8 cellular contexts compared by ENCODE assay signal in genomic region chr9:107484117-107484723, GRCh38. TPM values are rescaled to one million over a fixed set of nuclear protein-coding genes. Genes with fewer than 3 reads are reported as not detected.
DNase-seq lines count a peak whose midpoint lies in the region; ATAC-seq, FAIRE-seq and TF ChIP-seq lines count a peak whose summit lies in the region.

No MANE protein-coding gene starts in this region.

- TF ChIP-seq CTCF in BE2C (IDR thresholded peaks at IDR 0.05; ENCODE audit: low read depth, low read length) (peak; percentile 70), SK-N-SH (IDR thresholded peaks at IDR 0.05) (peak; percentile 78), psoas muscle (IDR thresholded peaks at IDR 0.05) (peak; percentile 63)

- 48% methylated on average over 4 of the region's 4 CpGs for WGBS in SK-N-SH (ENCODE audit: low lambda C conversion rate)
- WGBS in psoas muscle, 3 donors, result 44 to 49% (median 47%) methylated on average over 4 of the region's 4 CpGs

- H3K27me3 ChIP-seq in BE2C (peaks cover 26% of the 10 kb centered on the region), SK-N-SH (ENCODE audit: insufficient read depth) (peaks cover 32% of the 10 kb centered on the region), psoas muscle (ENCODE audit: insufficient read depth in 3 of 3, low read length in 2 of 3) (no peaks in the 10 kb centered on the region)

- H3K9me2 ChIP-seq in SK-N-SH, result no peaks in the 10 kb centered on the region

- intact Hi-C loops in psoas muscle (cut with DNase I), result loop anchor here (2.0 to 10.0 kb wide), 4 partner anchors 671 to 1083 kb away; no protein-coding TSS in a partner anchor

- no peak for TF ChIP-seq EP300 in SK-N-SH (IDR thresholded peaks at IDR 0.05; ENCODE audit: borderline replicate concordance in 1 of 2, low read depth in 1 of 2, low read length in 1 of 2)

- POLR2A ChIA-PET in SK-N-SH (lab: Yijun Ruan, JAX), result no interaction called here

- ATAC-seq in GM19463 (IDR thresholded peaks at IDR 0.05; ENCODE audit: unreplicated experiment) (peak; percentile 54), psoas muscle (peak; percentile 60 to 77 (median 71)), HG02588 (IDR thresholded peaks at IDR 0.05; ENCODE audit: unreplicated experiment) (no peak)

- no peak for FAIRE-seq in GM19239 (lab: Jason Lieb, UNC)

- H2AFZ ChIP-seq in SK-N-SH (ENCODE audit: low read depth), result no peak overlapping the region

- CTCF ChIA-PET in SK-N-SH (lab: Yijun Ruan, JAX), result interaction anchor here (0.7 to 1.7 kb wide), 10 partner anchors 8 to 1278 kb away, joined by 3 to 13 read pairs (median 4); no protein-coding TSS in a partner anchor

- TF ChIP-seq RAD21 in SK-N-SH (IDR thresholded peaks at IDR 0.05; ENCODE audit: low read length), result peak; percentile 77

- no peaks in the 10 kb centered on the region for H3K9me3 ChIP-seq in BE2C
- no peaks in the 10 kb centered on the region for H3K9me3 ChIP-seq in SK-N-SH
- H3K9me3 ChIP-seq in psoas muscle, result no peaks in the 10 kb centered on the region

- no peak overlapping the region for H3K9ac ChIP-seq in SK-N-SH

- no peaks in the 10 kb centered on the region for H3K79me2 ChIP-seq in SK-N-SH (ENCODE audit: insufficient read depth)

- H3K36me3 ChIP-seq in BE2C (no peaks in the 10 kb centered on the region), SK-N-SH (replicated peaks in 1 of 2; ENCODE audit: control insufficient read depth in 1 of 2, insufficient read depth in 2 of 2, low read length in 1 of 2) (no peaks in the 10 kb centered on the region), psoas muscle (ENCODE audit: insufficient read depth in 1 of 2, low read depth in 1 of 2) (peaks cover 0 to 34% of the 10 kb centered on the region in 2 donors)

- H4K20me1 ChIP-seq in SK-N-SH (ENCODE audit: insufficient read depth), result 0 out of 2 replicates have a peak, but pooled peaks cover 4% of the 10 kb centered on the region

- H3K4me1 ChIP-seq in BE2C (no peaks in the 10 kb centered on the region), SK-N-SH (ENCODE audit: control insufficient read depth in 1 of 2, insufficient read depth in 2 of 2, low read depth in 1 of 2, low read length in 1 of 2) (peaks cover 0 to 5% of the 10 kb centered on the region in 2 experiments; a peak in 1 of 4 replicates), psoas muscle (peaks cover 26% of the 10 kb centered on the region)

- no peak overlapping the region for H3K4me3 ChIP-seq in BE2C (ENCODE audit: low read depth, low read length)
- no peak overlapping the region; a peak in 1 of 4 replicates for H3K4me3 ChIP-seq in SK-N-SH (ENCODE audit: low read depth in 2 of 2, low read length in 1 of 2)
- peak overlapping the region; percentile 94 for H3K4me3 ChIP-seq in psoas muscle

- H3K4me2 ChIP-seq in SK-N-SH, result no peak overlapping the region

- H3K27ac ChIP-seq in SK-N-SH (ENCODE audit: low read depth in 2 of 2, low read length in 1 of 2) (no peak overlapping the region), psoas muscle (peak overlapping the region; percentile 19)

- DNase-seq in BE2C (peak; percentile 28), NAMALWA (ENCODE audit: low spot score) (peak; percentile 58), SK-N-SH (peak; percentile 52), foreskin melanocyte (peak; percentile 60), psoas muscle (no peak), GM19239 (ENCODE audit: insufficient read length, low spot score) (no peak)

- peaks cover 17% of the 10 kb centered on the region for H3F3A ChIP-seq in SK-N-SH (replicated peaks; ENCODE audit: insufficient read depth)

TF ChIP-seq in SK-N-SH, 30 proteins besides CTCF, POLR2A, EP300 and RAD21:
- TF ChIP-seq RFX5 (IDR thresholded peaks at IDR 0.05; ENCODE audit: low read length) (no peak), SMC3 (IDR thresholded peaks at IDR 0.05; ENCODE audit: low read depth, low read length) (peak; percentile 67), RCOR1 (IDR thresholded peaks at IDR 0.05; ENCODE audit: low read length) (no peak), FOXJ3 (CRISPR knock-in tag; IDR thresholded peaks at IDR 0.05) (no peak), NFIC (IDR thresholded peaks at IDR 0.05; ENCODE audit: borderline replicate concordance) (no peak)

RNA-seq across cellular contexts. Expression of gene KLF4, which starts 5.3 kb away (rescaled TPM):
- 0.19 TPM for polyA plus RNA-seq in BE2C (2012; ENCODE audit: insufficient read depth, insufficient read length, low read depth)
- polyA plus RNA-seq in SK-N-SH (2012; rRNA removed) (5.3 and 7.2 TPM in 2 replicates), psoas muscle (10 to 100 TPM in 2 of 3 donors, 1 to 10 TPM in 1; 7.5 to 14.6 (median 12.0) TPM)
- 3.6 and 6.1 TPM in 2 replicates for polyA plus RNA-seq in SK-N-SH (2012; cell fraction: cytosol; rRNA removed)
- polyA plus RNA-seq in SK-N-SH (2012; cell fraction: nucleus; rRNA removed), result 23.5 and 34.4 TPM in 2 replicates
- 10 to 100 TPM; 11.6 to 17.2 (median 14.7) TPM for total RNA-seq in psoas muscle

Comparison
In these comparisons a context has a peak if more than half of its experiments do, and no peak if none do; other contexts are left out.
1. DNase-seq: peak in BE2C (single experiment), NAMALWA (single experiment), SK-N-SH (single experiment) and foreskin melanocyte (single experiment); none in psoas muscle (0 of 2) and GM19239 (single experiment).
2. Peak in every context shown above with its lines, with median percentiles within 50 percentile points of each other: CTCF ChIP-seq.